8 cellular contexts compared by ENCODE assay signal in the genomic region with DNA sequence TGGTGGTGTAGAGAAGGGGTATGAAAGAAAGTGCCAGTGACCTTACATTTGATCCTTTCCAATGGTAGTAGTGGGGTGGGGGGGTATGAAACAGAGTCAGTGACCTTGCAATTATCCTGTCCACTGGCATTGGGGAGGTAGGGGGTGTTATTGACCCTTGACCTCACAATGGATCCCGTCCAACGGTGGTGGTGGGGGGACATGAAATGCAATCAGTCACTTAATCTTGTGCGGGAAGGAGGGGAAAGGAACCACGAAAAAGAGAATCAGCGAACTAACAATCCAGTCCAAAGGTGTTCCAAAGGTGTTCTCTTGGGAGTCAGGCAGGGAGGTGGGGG. TPM values are rescaled to one million over a fixed set of nuclear protein-coding genes. Genes with fewer than 3 reads are reported as not detected.
DNase-seq lines count a peak whose midpoint lies in the region; ATAC-seq and TF ChIP-seq lines count a peak whose summit lies in the region.

No MANE protein-coding gene starts in this region.

- H3K27ac Mint-ChIP-seq in activated T-cell treated with anti-CD3 and anti-CD28 coated beads, Interleukin-2, amount 50 U/mL, for 72 hours = peak overlapping the region; percentile 67

- H3K27me3 ChIP-seq in lung (ENCODE audit: control insufficient read depth, insufficient read depth) (no peaks in the 10 kb centered on the region), tibial nerve (peaks cover 0 to 3% of the 10 kb centered on the region in 2 donors)

- H3K4me3 Mint-ChIP-seq in activated T-cell treated with anti-CD3 and anti-CD28 coated beads, Interleukin-2, amount 50 U/mL, for 72 hours = peak overlapping the region; percentile 85 to 87

- peaks cover 22% of the 10 kb centered on the region for H3K4me1 Mint-ChIP-seq in activated T-cell treated with anti-CD3 and anti-CD28 coated beads, Interleukin-2, amount 50 U/mL, for 72 hours (ENCODE audit: low read depth)

- peak overlapping the region; percentile 55 for H3K4me3 ChIP-seq in astrocyte of the spinal cord (ENCODE audit: low read depth, low read length)
- peak overlapping the region; percentile 45 for H3K4me3 ChIP-seq in lung
- H3K4me3 ChIP-seq in tibial nerve = peak overlapping the region; percentile 51 to 83 (median 68)

- TF ChIP-seq CTCF in astrocyte of the spinal cord (IDR thresholded peaks at IDR 0.05; ENCODE audit: low read depth, low read length) (no peak), lung (IDR thresholded peaks at IDR 0.05; ENCODE audit: control extremely low read depth, extremely low read depth) (no peak), tibial nerve (IDR thresholded peaks at IDR 0.05) (no peak)

- TF ChIP-seq POLR2A in tibial nerve (IDR thresholded peaks at IDR 0.05) = no peak

- H3K27ac ChIP-seq in lung (ENCODE audit: low read depth in 1 of 2, low read length in 1 of 2) = peak overlapping the region in 1 of 2 donors; percentile 88
- H3K27ac ChIP-seq in tibial nerve = peak overlapping the region; percentile 31 to 90 (median 86)

- H3K36me3 ChIP-seq in lung (ENCODE audit: control insufficient read depth in 2 of 2, insufficient read depth in 2 of 2, low read length in 2 of 2) = no peaks in the 10 kb centered on the region
- H3K36me3 ChIP-seq in tibial nerve = no peaks in the 10 kb centered on the region

- no peaks in the 10 kb centered on the region for H3K9me3 Mint-ChIP-seq in activated T-cell treated with anti-CD3 and anti-CD28 coated beads, Interleukin-2, amount 50 U/mL, for 72 hours

- no peaks in the 10 kb centered on the region for H3K36me3 Mint-ChIP-seq in activated T-cell treated with anti-CD3 and anti-CD28 coated beads, Interleukin-2, amount 50 U/mL, for 72 hours (ENCODE audit: insufficient read depth in 2 of 2)

- ATAC-seq in activated T-cell treated with anti-CD3 and anti-CD28 coated beads, Interleukin-2, amount 50 U/mL, for 72 hours (replicated peaks in 1 of 2) = no peak
- ATAC-seq in lung (ENCODE audit: insufficient read depth, low FRiP score) = no peak
- no peak for ATAC-seq in GM18873 (IDR thresholded peaks at IDR 0.05; ENCODE audit: low FRiP score, unreplicated experiment)

- 0 to 32% methylated on average over 5 of the region's 5 CpGs for WGBS in lung, 2 donors
- WGBS in tibial nerve, 2 donors = 9 to 36% methylated on average over 5 of the region's 5 CpGs

- no peak for TF ChIP-seq EP300 in tibial nerve (IDR thresholded peaks at IDR 0.05)

- no peaks in the 10 kb centered on the region for H3K27me3 Mint-ChIP-seq in activated T-cell treated with anti-CD3 and anti-CD28 coated beads, Interleukin-2, amount 50 U/mL, for 72 hours (ENCODE audit: low read depth)

- H3K4me1 ChIP-seq in lung (ENCODE audit: control insufficient read depth in 2 of 2, insufficient read depth in 2 of 2, low read length in 2 of 2) = peaks cover 0 to 5% of the 10 kb centered on the region in 2 donors
- H3K4me1 ChIP-seq in tibial nerve = peaks cover 0 to 18% (median 0%) of the 10 kb centered on the region in 4 donors

- in situ Hi-C loops in astrocyte of the spinal cord (cut with HindIII; ENCODE audit: low sequenced_read_pairs) = no loop called here

- no peaks in the 10 kb centered on the region for H3K9me3 ChIP-seq in lung (ENCODE audit: control insufficient read depth in 2 of 2, insufficient read depth in 1 of 2, low read length in 1 of 2)
- H3K9me3 ChIP-seq in tibial nerve = no peaks in the 10 kb centered on the region

- DNase-seq in activated T-cell treated with anti-CD3 and anti-CD28 coated beads, Interleukin-2, amount 50 U/mL, for 72 hours = no peak
- DNase-seq in activated T-cell treated with anti-CD3 and anti-CD28 coated beads for 4 hours (no peak), astrocyte of the spinal cord (ENCODE audit: low read depth, low spot score) (no peak), lung (ENCODE audit: low spot score) (no peak), tibial nerve (ENCODE audit: low spot score in 2 of 2) (peak in 1 of 2 donors; percentile 6)
- DNase-seq in activated effector memory CD4-positive, alpha-beta T cell treated with Interleukin-2 at 50 U/mL for 16 hours = no peak
- DNase-seq in central memory CD4-positive, alpha-beta T cell = no peak

RNA-seq across cellular contexts. Expression of gene PDK3, which starts 0.6 kb away (rescaled TPM):
- 10 to 100 TPM; 26.0 to 31.7 TPM for total RNA-seq in activated T-cell treated with anti-CD3 and anti-CD28 coated beads, Interleukin-2, amount 50 U/mL, for 72 hours
- total RNA-seq in lung (10 to 100 TPM; 16.5 to 18.9 TPM), tibial nerve (10 to 100 TPM; 18.3 to 39.8 (median 31.3) TPM)
- 1 to 10 TPM; 4.6 to 7.8 TPM for polyA plus RNA-seq in lung
